Comparison of ENCODE assay signal across 8 cellular contexts in genomic region chr1:155208656-155209372, GRCh38. TPM values are rescaled to one million over a fixed set of nuclear protein-coding genes. Genes with fewer than 3 reads are reported as not detected.
DNase-seq lines count a peak whose midpoint lies in the region; ATAC-seq and TF ChIP-seq lines count a peak whose summit lies in the region.

TSS of gene MTX1 (plus strand) at chr1:155208695. CDS start at chr1:155208805, 110 bp downstream.

- peak; percentile 77 for ATAC-seq in HG02588 (IDR thresholded peaks at IDR 0.05; ENCODE audit: unreplicated experiment)

- peak within 1 kb of the TSS; percentile 79 for H3K4me3 ChIP-seq in right atrium auricular region
- H3K4me3 ChIP-seq in uterus = peak within 1 kb of the TSS; percentile 62 to 76

- H3K9me3 ChIP-seq in right atrium auricular region = no peaks in the 10 kb centered on the region
- H3K9me3 ChIP-seq in uterus = no peaks in the 10 kb centered on the region

- TF ChIP-seq CTCF in GM10248 (IDR thresholded peaks at IDR 0.05; ENCODE audit: control extremely low read depth, extremely low read depth, low read depth, missing control alignments) (no peak), right atrium auricular region (IDR thresholded peaks at IDR 0.05) (peak in 1 of 2 donors; percentile 18), uterus (IDR thresholded peaks at IDR 0.05) (no peak)

- POLR2A ChIA-PET in GM10248 (lab: Yijun Ruan, JAX) = no interaction called here

- CTCF ChIA-PET in GM10248 (lab: Yijun Ruan, JAX) = interaction anchor here (1.3 to 9.1 kb wide), 9 partner anchors 10 to 42 kb away, joined by 3 to 88 read pairs (median 10); partner anchors contain the start of gene KRTCAP2

- H3K27ac ChIP-seq in right atrium auricular region (peak within 1 kb of the TSS; percentile 99 to 100), uterus (peak within 1 kb of the TSS; percentile 99)

- H3K36me3 ChIP-seq in right atrium auricular region (peaks cover 10% of the 10 kb centered on the region), uterus (no peaks in the 10 kb centered on the region)

- H3K4me1 ChIP-seq in right atrium auricular region (peaks cover 0 to 36% of the 10 kb centered on the region in 2 donors), uterus (no peaks in the 10 kb centered on the region)

- DNase-seq in GM10248 (ENCODE audit: extremely low spot score) = peak; percentile 92
- DNase-seq in NCI-H1417 treated with DMSO at 0.1 percent for 48 hours (lab: John Stamatoyannopoulos, UW) = peak; percentile 32
- peak; percentile 81 to 92 (median 88) for DNase-seq in T-helper 2 cell
- peak; percentile 40 to 87 (median 76) for DNase-seq in amygdala (lab: John Stamatoyannopoulos, UW)
- DNase-seq in right atrium auricular region (ENCODE audit: low spot score) = peak; percentile 96
- DNase-seq in putamen (ENCODE audit: low spot score) = peak; percentile 84
- peak; percentile 93 to 96 for DNase-seq in uterus

- TF ChIP-seq POLR2A in uterus (IDR thresholded peaks at IDR 0.05) = peak; percentile 27 to 79

- H3K27me3 ChIP-seq in right atrium auricular region (no peaks in the 10 kb centered on the region), uterus (no peaks in the 10 kb centered on the region)

- intact Hi-C loops in uterus (cut with DNase I; ENCODE audit: low total_unique reads) = no loop called here

RNA-seq across cellular contexts. Expression of gene MTX1, which starts in this region (rescaled TPM):
- 10 to 100 TPM; 16.2 to 27.0 TPM for total RNA-seq in right atrium auricular region
- total RNA-seq in uterus = 10 to 100 TPM in 3 of 4 donors, 1 to 10 TPM in 1; 9.7 to 62.4 (median 26.0) TPM

Comparison
In these comparisons a context has a peak if more than half of its experiments do, and no peak if none do; other contexts are left out.
1. Peak in every context shown above with its lines: DNase-seq, ATAC-seq, H3K4me3 ChIP-seq and H3K27ac ChIP-seq.
2. DNase-seq: peak in every context shown above with its lines; median percentile 96 in right atrium auricular region; 94 in uterus; 92 in GM10248; 88 in T-helper 2 cell; 84 in putamen; 76 in amygdala; 32 in NCI-H1417 treated with DMSO at 0.1 percent for 48 hours.